In the genomic region with DNA sequence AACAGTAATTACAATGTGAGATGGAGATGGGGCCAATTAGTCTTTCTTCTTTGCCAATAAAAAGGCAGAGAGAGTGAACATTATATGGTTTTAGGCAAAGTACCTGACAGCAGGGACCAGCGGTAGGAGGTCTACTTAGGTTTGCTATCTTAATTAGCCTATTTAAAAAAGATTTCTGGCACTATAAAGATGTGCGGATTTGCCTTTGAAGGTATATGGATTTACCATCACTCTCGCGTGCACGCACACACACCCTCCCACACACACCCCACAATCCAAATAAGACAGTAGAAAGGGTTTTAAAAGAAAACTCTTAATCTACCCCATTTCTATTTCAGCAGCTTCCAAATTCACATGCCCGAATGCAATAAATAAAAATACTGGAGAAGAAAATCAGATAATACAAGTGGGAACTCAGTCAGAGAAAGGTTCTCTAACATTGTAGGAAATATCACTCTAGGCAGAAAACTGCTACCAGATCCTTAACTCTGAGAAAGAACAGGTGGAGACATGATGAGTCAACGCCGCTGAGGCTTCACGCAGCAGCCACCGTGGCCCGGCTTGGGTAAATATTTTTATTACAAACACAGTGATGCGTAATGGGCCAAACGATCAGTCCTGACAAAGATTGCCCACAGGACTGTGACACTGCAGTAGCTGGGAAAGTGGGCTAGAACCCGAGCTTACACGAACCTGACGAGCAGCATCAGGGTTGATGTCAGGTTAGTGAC, we compare ENCODE assay signal across 8 cellular contexts.
A peak's percentile ranks its signal among the peaks of the same experiment; 100 is the strongest.
DNase-seq lines count a peak whose midpoint lies in the region; ATAC-seq and TF ChIP-seq lines count a peak whose summit lies in the region.

No MANE protein-coding gene starts in this region.

- ATAC-seq in WTC11 (no peak), left lobe of liver (peak; percentile 61), HG03097 (IDR thresholded peaks at IDR 0.05; ENCODE audit: low FRiP score, unreplicated experiment) (no peak), HG03025 (IDR thresholded peaks at IDR 0.05; ENCODE audit: low FRiP score, unreplicated experiment) (no peak)
- no peak for ATAC-seq in activated T-cell treated with anti-CD3 and anti-CD28 coated beads, Interleukin-2, amount 50 U/mL, for 4 hours

- H3K9me3 Mint-ChIP-seq in WTC11 = peaks cover 7% of the 10 kb centered on the region; the same call in 1 of the 2 replicates
- H3K9me3 Mint-ChIP-seq in activated T-cell treated with anti-CD3 and anti-CD28 coated beads, Interleukin-2, amount 50 U/mL, for 4 hours = no peaks in the 10 kb centered on the region
- no peaks in the 10 kb centered on the region for H3K9me3 Mint-ChIP-seq in activated T-helper 1 cell treated with anti-CD3 and anti-CD28 coated beads, Interleukin-12 subunit alpha, Interleukin-12 subunit beta, Interleukin-2, Interleukin-4 antibody, amounts not matched to agents 30 ng/mL and 10 ng/mL and 1 ng/mL, durations not matched to agents 14 hours and 24 hours and 36 hours

- no peak for TF ChIP-seq CTCF in WTC11 (IDR thresholded peaks at IDR 0.05)

- H3K27me3 Mint-ChIP-seq in WTC11 (ENCODE audit: low read depth) = no peaks in the 10 kb centered on the region
- H3K27me3 Mint-ChIP-seq in activated T-cell treated with anti-CD3 and anti-CD28 coated beads, Interleukin-2, amount 50 U/mL, for 4 hours (ENCODE audit: low read depth) = no peaks in the 10 kb centered on the region
- no peaks in the 10 kb centered on the region for H3K27me3 Mint-ChIP-seq in activated T-helper 1 cell treated with anti-CD3 and anti-CD28 coated beads, Interleukin-12 subunit alpha, Interleukin-12 subunit beta, Interleukin-2, Interleukin-4 antibody, amounts not matched to agents 30 ng/mL and 10 ng/mL and 1 ng/mL, durations not matched to agents 14 hours and 24 hours and 36 hours (ENCODE audit: insufficient read depth)

- H3K4me3 Mint-ChIP-seq in WTC11 = no peak overlapping the region
- no peak overlapping the region for H3K4me3 Mint-ChIP-seq in activated T-cell treated with anti-CD3 and anti-CD28 coated beads, Interleukin-2, amount 50 U/mL, for 4 hours
- no peak overlapping the region for H3K4me3 Mint-ChIP-seq in activated T-helper 1 cell treated with anti-CD3 and anti-CD28 coated beads, Interleukin-12 subunit alpha, Interleukin-12 subunit beta, Interleukin-2, Interleukin-4 antibody, amounts not matched to agents 30 ng/mL and 10 ng/mL and 1 ng/mL, durations not matched to agents 14 hours and 24 hours and 36 hours

- H3K27ac Mint-ChIP-seq in WTC11 = no peak overlapping the region
- H3K27ac Mint-ChIP-seq in activated T-helper 1 cell treated with anti-CD3 and anti-CD28 coated beads, Interleukin-12 subunit alpha, Interleukin-12 subunit beta, Interleukin-2, Interleukin-4 antibody, amounts not matched to agents 30 ng/mL and 10 ng/mL and 1 ng/mL, durations not matched to agents 14 hours and 24 hours and 36 hours = no peak overlapping the region

- H3K36me3 Mint-ChIP-seq in WTC11 = peaks cover 5% of the 10 kb centered on the region; the same call in 1 of the 2 replicates
- H3K36me3 Mint-ChIP-seq in activated T-cell treated with anti-CD3 and anti-CD28 coated beads, Interleukin-2, amount 50 U/mL, for 4 hours (ENCODE audit: insufficient read depth) = no peaks in the 10 kb centered on the region
- no peaks in the 10 kb centered on the region for H3K36me3 Mint-ChIP-seq in activated T-helper 1 cell treated with anti-CD3 and anti-CD28 coated beads, Interleukin-12 subunit alpha, Interleukin-12 subunit beta, Interleukin-2, Interleukin-4 antibody, amounts not matched to agents 30 ng/mL and 10 ng/mL and 1 ng/mL, durations not matched to agents 14 hours and 24 hours and 36 hours (ENCODE audit: low read depth)

- intact Hi-C loops in activated T-helper 1 cell treated with anti-CD3 and anti-CD28 coated beads, Interleukin-12 subunit alpha, Interleukin-12 subunit beta, Interleukin-2, Interleukin-4 antibody, amounts not matched to agents 30 ng/mL and 10 ng/mL and 1 ng/mL, durations not matched to agents 14 hours and 24 hours and 36 hours (cut with micrococcal nuclease) = no loop called here

- POLR2A ChIA-PET in WTC11 (lab: Charles Lee) = no interaction called here

- DNase-seq in ACHN (peak; percentile 78), NCI-H1092 (lab: John Stamatoyannopoulos, UW) (peak; percentile 70), WTC11 (ENCODE audit: low spot score) (no peak), left lobe of liver (ENCODE audit: low spot score) (no peak)
- no peak for DNase-seq in activated T-cell treated with anti-CD3 and anti-CD28 coated beads, Interleukin-2, amount 50 U/mL, for 4 hours
- no peak for DNase-seq in activated T-helper 1 cell treated with anti-CD3 and anti-CD28 coated beads, Interleukin-12 subunit alpha, Interleukin-12 subunit beta, Interleukin-2, Interleukin-4 antibody, amounts not matched to agents 30 ng/mL and 10 ng/mL and 1 ng/mL, durations not matched to agents 14 hours and 24 hours and 36 hours (ENCODE audit: low spot score)

- in situ Hi-C loops in ACHN (cut with HindIII; ENCODE audit: low pct_ligation_motif_present, low pct_unique_long_range_greater_than_20kb, low sequenced_read_pairs) = no loop called here

- CTCF ChIA-PET in WTC11 (lab: Charles Lee) = no interaction called here

- H3K4me1 Mint-ChIP-seq in WTC11 = peaks cover 30% of the 10 kb centered on the region
- H3K4me1 Mint-ChIP-seq in activated T-cell treated with anti-CD3 and anti-CD28 coated beads, Interleukin-2, amount 50 U/mL, for 4 hours (ENCODE audit: low read depth) = no peaks in the 10 kb centered on the region
- no peaks in the 10 kb centered on the region for H3K4me1 Mint-ChIP-seq in activated T-helper 1 cell treated with anti-CD3 and anti-CD28 coated beads, Interleukin-12 subunit alpha, Interleukin-12 subunit beta, Interleukin-2, Interleukin-4 antibody, amounts not matched to agents 30 ng/mL and 10 ng/mL and 1 ng/mL, durations not matched to agents 14 hours and 24 hours and 36 hours (ENCODE audit: low read depth)

TF ChIP-seq in WTC11, 78 proteins besides CTCF, POLR2A, EP300 and RAD21:
- TF ChIP-seq GABPB1 (CRISPR knock-in tag; IDR thresholded peaks at IDR 0.05) = peak; percentile 32; the same call in 1 of the 2 replicates
- TF ChIP-seq, protein P1, sequence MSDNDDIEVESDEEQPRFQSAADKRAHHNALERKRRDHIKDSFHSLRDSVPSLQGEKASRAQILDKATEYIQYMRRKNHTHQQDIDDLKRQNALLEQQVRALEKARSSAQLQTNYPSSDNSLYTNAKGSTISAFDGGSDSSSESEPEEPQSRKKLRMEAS (CRISPR knock-in tag; IDR thresholded peaks at IDR 0.05) = no peak

Comparison
In these comparisons a context has a peak if more than half of its experiments do, and no peak if none do; other contexts are left out.
1. DNase-seq: peak in ACHN (single experiment) and NCI-H1092 (single experiment); none in WTC11 (single experiment), left lobe of liver (single experiment), activated T-cell treated with anti-CD3 and anti-CD28 coated beads, Interleukin-2, amount 50 U/mL, for 4 hours (single experiment) and activated T-helper 1 cell treated with anti-CD3 and anti-CD28 coated beads, Interleukin-12 subunit alpha, Interleukin-12 subunit beta, Interleukin-2, Interleukin-4 antibody, amounts not matched to agents 30 ng/mL and 10 ng/mL and 1 ng/mL, durations not matched to agents 14 hours and 24 hours and 36 hours (single experiment).